Comparison of ENCODE assay signal across 1 cellular context in the genomic region with DNA sequence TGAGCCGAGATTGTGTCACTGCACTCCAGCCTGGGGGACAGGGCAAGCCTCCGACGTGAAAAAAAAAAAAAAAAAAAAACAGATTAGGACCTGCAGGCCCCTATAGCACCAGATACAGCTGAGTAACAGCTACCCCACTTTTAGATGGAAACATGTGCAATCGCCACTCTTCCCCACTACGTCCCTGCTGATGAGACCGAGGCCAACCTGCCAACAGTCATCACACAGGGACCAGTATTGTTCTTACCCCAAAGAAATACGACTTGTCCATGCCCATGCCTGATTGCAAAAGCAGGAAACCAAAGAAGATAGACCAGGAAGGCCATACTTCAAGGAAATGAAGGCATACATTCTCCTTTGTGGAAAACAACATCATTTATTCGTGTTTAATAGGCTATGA.
TF ChIP-seq lines count a peak whose summit lies in the region.

No MANE protein-coding gene starts in this region.

TF ChIP-seq in GM23338, 12 proteins besides CTCF, POLR2A, EP300 and RAD21:
- no peak for TF ChIP-seq EZH2 (IDR thresholded peaks at IDR 0.05; ENCODE audit: low read depth, unreplicated experiment)
- TF ChIP-seq POLR2AphosphoS5 (IDR thresholded peaks at IDR 0.05; ENCODE audit: low read depth): no peak
- no peak for TF ChIP-seq CREB1 (CRISPR knock-in tag; IDR thresholded peaks at IDR 0.05; ENCODE audit: low read depth)
- no peak for TF ChIP-seq STAT1 (IDR thresholded peaks at IDR 0.05; ENCODE audit: unreplicated experiment)
- no peak for TF ChIP-seq ZNF331 (CRISPR knock-in tag; IDR thresholded peaks at IDR 0.05; ENCODE audit: low read depth)
